In genomic region chr1:244770556-244770955, GRCh38 we compare ENCODE assay signal across 6 cellular contexts.
DNase-seq lines count a peak whose midpoint lies in the region; TF ChIP-seq lines count a peak whose summit lies in the region.
"Not testable (repeated sequence)": the region's sequence is repeated elsewhere in the genome, so short reads cannot be mapped to it uniquely, and the experiment has no call there.

No MANE protein-coding gene starts in this region.

- H3K27me3 Mint-ChIP-seq in glutamatergic neuron (ENCODE audit: unreplicated experiment), result not testable (repeated sequence)

- H3K36me3 Mint-ChIP-seq in glutamatergic neuron (ENCODE audit: unreplicated experiment), result peaks cover 19% of the 10 kb centered on the region

- in situ Hi-C loops in G401 (cut with HindIII; ENCODE audit: low sequenced_read_pairs), result not testable (repeated sequence)

- DNase-seq in D341Med (ENCODE audit: low spot score) (peak; percentile 83), G401 (ENCODE audit: low spot score) (peak; percentile 46), NCI-H1694 treated with DMSO at 0.1 percent for 48 hours (lab: John Stamatoyannopoulos, UW) (peak; percentile 88), NCI-H524 treated with DMSO at 0.1 percent for 48 hours (lab: John Stamatoyannopoulos, UW) (peak; percentile 93), SJCRH30 (peak; percentile 17 to 56)
- DNase-seq in glutamatergic neuron, result not testable (repeated sequence)

- peaks cover 14% of the 10 kb centered on the region for H3K9me3 Mint-ChIP-seq in glutamatergic neuron (ENCODE audit: unreplicated experiment)

- peaks cover 11% of the 10 kb centered on the region for H3K4me1 Mint-ChIP-seq in glutamatergic neuron (ENCODE audit: low read depth, unreplicated experiment)

- peak overlapping the region; percentile 71 for H3K27ac Mint-ChIP-seq in glutamatergic neuron (ENCODE audit: unreplicated experiment)

- TF ChIP-seq CTCF in glutamatergic neuron (IDR thresholded peaks at IDR 0.05; ENCODE audit: partially characterized antibody, unreplicated experiment), result not testable (repeated sequence)

- H3K4me3 ChIP-seq in SJCRH30, result not testable (repeated sequence)

- H3K9me3 ChIP-seq in SJCRH30 (replicated peaks), result not testable (repeated sequence)

- H3K4me1 ChIP-seq in SJCRH30, result not testable (repeated sequence)

- H3K4me3 Mint-ChIP-seq in glutamatergic neuron (ENCODE audit: unreplicated experiment), result peak overlapping the region; percentile 10

- not testable (repeated sequence) for H3K36me3 ChIP-seq in SJCRH30

- H3K27me3 ChIP-seq in SJCRH30, result not testable (repeated sequence)

- not testable (repeated sequence) for H3K27ac ChIP-seq in SJCRH30
